ENCODE assay signal across 8 cellular contexts in the genomic region with DNA sequence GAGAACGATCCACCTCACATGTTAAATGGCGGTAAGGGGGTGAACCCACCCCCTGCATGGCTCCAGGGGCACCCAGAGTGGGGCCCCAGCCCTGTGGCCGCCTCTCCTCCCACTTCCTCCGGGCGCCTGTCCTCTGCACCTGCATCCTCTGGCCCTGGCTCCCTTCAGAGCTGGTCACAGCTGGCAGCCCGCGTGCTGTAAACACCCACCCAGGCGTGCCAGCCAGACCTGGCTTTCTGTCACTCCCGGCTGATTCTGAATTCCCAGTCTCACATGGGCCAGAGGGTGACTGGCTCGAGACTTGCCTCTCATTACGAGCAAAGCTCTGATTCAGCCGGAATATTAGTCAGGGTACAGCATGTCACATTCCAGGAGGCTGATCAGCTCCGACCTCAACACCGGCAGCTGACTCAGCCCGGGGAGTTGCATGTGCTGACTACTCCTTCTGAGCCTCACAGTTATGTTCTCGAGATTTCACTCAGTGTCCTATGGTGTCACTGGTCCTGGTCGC.
DNase-seq lines count a peak whose midpoint lies in the region; ATAC-seq, FAIRE-seq and TF ChIP-seq lines count a peak whose summit lies in the region.

No MANE protein-coding gene starts in this region.

- 9% methylated on average over 16 of the region's 17 CpGs for WGBS in prostate gland

- no peaks in the 10 kb centered on the region for H3K36me3 Mint-ChIP-seq in activated T-helper 17 cell treated with anti-CD3 and anti-CD28 coated beads, Interleukin-2, amount 50 U/mL, for 72 hours (ENCODE audit: low read depth)

- no peak for TF ChIP-seq CTCF in prostate gland (IDR thresholded peaks at IDR 0.05)

- no peaks in the 10 kb centered on the region for H3K36me3 ChIP-seq in prostate gland

- H3K4me1 Mint-ChIP-seq in activated T-helper 17 cell treated with anti-CD3 and anti-CD28 coated beads, Interleukin-2, amount 50 U/mL, for 72 hours: peaks cover 17% of the 10 kb centered on the region

- intact Hi-C loops in prostate gland (cut with DNase I): no loop called here

- peak overlapping the region; percentile 51 to 73 for H3K27ac ChIP-seq in prostate gland

- peaks cover 3% of the 10 kb centered on the region for H3K9me3 Mint-ChIP-seq in activated T-helper 17 cell treated with anti-CD3 and anti-CD28 coated beads, Interleukin-2, amount 50 U/mL, for 72 hours

- H3K9me3 ChIP-seq in prostate gland: no peaks in the 10 kb centered on the region

- no peaks in the 10 kb centered on the region for H3K27me3 ChIP-seq in prostate gland (replicated peaks; ENCODE audit: insufficient read depth)

- H3K4me3 ChIP-seq in prostate gland: no peak overlapping the region

- H3K4me1 ChIP-seq in prostate gland (replicated peaks): no peaks in the 10 kb centered on the region

- ATAC-seq in activated T-helper 17 cell treated with anti-CD3 and anti-CD28 coated beads, Interleukin-2, amount 50 U/mL, for 72 hours (replicated peaks): peak; percentile 96
- no peak for ATAC-seq in GM19035 (IDR thresholded peaks at IDR 0.05; ENCODE audit: unreplicated experiment)

- peak overlapping the region; percentile 82 for H3K27ac Mint-ChIP-seq in activated T-helper 17 cell treated with anti-CD3 and anti-CD28 coated beads, Interleukin-2, amount 50 U/mL, for 72 hours

- peak overlapping the region; percentile 63 for H3K4me3 Mint-ChIP-seq in activated T-helper 17 cell treated with anti-CD3 and anti-CD28 coated beads, Interleukin-2, amount 50 U/mL, for 72 hours

- H3K27me3 Mint-ChIP-seq in activated T-helper 17 cell treated with anti-CD3 and anti-CD28 coated beads, Interleukin-2, amount 50 U/mL, for 72 hours: no peaks in the 10 kb centered on the region

- peak; percentile 98 for DNase-seq in EH (ENCODE audit: low read depth)
- peak; percentile 85 for DNase-seq in HTR-8/SVneo (ENCODE audit: insufficient read length, low spot score)
- peak; percentile 98 for DNase-seq in glomerular visceral epithelial cell (ENCODE audit: extremely low spot score)
- DNase-seq in prostate gland (ENCODE audit: low spot score): peak; percentile 51
- DNase-seq in HUDEP-2 (lab: John Stamatoyannopoulos, UW; ENCODE audit: unreplicated experiment in 76 of 76): no peak
- no peak for DNase-seq in DMS153 (lab: John Stamatoyannopoulos, UW)

- peak; percentile 96 for FAIRE-seq in HTR-8/SVneo (lab: Jason Lieb, UNC)

- TF ChIP-seq POLR2A in prostate gland (IDR thresholded peaks at IDR 0.05): no peak

Comparison
In these comparisons a context has a peak if more than half of its experiments do, and no peak if none do; other contexts are left out.
1. DNase-seq: peak in EH (single experiment), HTR-8/SVneo (single experiment), glomerular visceral epithelial cell (single experiment) and prostate gland (single experiment); none in HUDEP-2 (0 of 76) and DMS153 (single experiment).